Comparison of ENCODE assay signal across 2 cellular contexts in the genomic region with DNA sequence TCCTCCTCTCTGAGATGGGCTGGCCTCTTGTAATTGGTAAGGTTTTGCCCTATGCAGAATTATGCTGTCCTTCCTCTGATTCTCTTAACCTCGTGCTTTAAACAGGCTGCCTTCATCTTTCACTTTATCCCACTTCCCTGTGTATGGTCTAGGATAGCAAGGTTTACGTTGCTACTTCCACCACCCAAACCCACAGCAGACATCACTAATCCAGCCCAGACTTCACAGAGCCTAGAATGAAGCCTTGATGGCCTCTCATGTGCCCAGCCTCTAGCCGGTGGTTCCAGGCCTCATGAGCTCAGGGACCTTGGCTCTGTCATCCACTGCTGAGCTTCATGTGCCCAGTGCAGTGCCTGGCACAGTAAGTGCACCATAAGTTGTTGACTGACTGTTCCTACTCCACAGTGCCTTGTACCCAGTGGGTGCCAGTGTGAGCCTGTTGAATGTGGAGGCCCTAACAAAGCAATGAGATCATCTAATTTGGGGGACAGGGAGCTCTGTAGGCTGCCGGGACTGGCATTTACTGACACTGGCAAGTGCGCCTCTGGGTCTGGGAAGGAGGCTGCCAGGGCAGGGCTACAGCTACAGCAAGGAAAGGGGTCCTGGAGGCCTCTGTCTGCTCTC.
TF ChIP-seq lines count a peak whose summit lies in the region.

No MANE protein-coding gene starts in this region.

TF ChIP-seq in IMR-90, 13 proteins besides CTCF, POLR2A, EP300 and RAD21:
- TF ChIP-seq RFX5 (IDR thresholded peaks at IDR 0.05; ENCODE audit: low read depth, low read length) (no peak), FOS (IDR thresholded peaks at IDR 0.05; ENCODE audit: low read depth, low read length) (no peak), CHD1 (IDR thresholded peaks at IDR 0.05; ENCODE audit: low read depth, low read length) (no peak), RCOR1 (IDR thresholded peaks at IDR 0.05; ENCODE audit: insufficient replicate concordance, low read length) (no peak), MAZ (IDR thresholded peaks at IDR 0.05; ENCODE audit: borderline replicate concordance, low read depth, low read length) (no peak), MXI1 (IDR thresholded peaks at IDR 0.05; ENCODE audit: borderline replicate concordance, low read depth, low read length) (no peak), CEBPB (IDR thresholded peaks at IDR 0.05; ENCODE audit: low read depth, low read length) (no peak), NFE2L2 (IDR thresholded peaks at IDR 0.05; ENCODE audit: low read depth, low read length) (no peak), BHLHE40 (IDR thresholded peaks at IDR 0.05; ENCODE audit: low read depth, low read length) (no peak), SMC3 (IDR thresholded peaks at IDR 0.05; ENCODE audit: low read depth, low read length) (no peak), MAFK (IDR thresholded peaks at IDR 0.05; ENCODE audit: low read depth, low read length) (no peak)
- TF ChIP-seq, protein P1, sequence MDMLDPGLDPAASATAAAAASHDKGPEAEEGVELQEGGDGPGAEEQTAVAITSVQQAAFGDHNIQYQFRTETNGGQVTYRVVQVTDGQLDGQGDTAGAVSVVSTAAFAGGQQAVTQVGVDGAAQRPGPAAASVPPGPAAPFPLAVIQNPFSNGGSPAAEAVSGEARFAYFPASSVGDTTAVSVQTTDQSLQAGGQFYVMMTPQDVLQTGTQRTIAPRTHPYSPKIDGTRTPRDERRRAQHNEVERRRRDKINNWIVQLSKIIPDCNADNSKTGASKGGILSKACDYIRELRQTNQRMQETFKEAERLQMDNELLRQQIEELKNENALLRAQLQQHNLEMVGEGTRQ (IDR thresholded peaks at IDR 0.05; ENCODE audit: low read depth, low read length): no peak
- TF ChIP-seq, protein P2, sequence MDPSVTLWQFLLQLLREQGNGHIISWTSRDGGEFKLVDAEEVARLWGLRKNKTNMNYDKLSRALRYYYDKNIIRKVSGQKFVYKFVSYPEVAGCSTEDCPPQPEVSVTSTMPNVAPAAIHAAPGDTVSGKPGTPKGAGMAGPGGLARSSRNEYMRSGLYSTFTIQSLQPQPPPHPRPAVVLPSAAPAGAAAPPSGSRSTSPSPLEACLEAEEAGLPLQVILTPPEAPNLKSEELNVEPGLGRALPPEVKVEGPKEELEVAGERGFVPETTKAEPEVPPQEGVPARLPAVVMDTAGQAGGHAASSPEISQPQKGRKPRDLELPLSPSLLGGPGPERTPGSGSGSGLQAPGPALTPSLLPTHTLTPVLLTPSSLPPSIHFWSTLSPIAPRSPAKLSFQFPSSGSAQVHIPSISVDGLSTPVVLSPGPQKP (IDR thresholded peaks at IDR 0.05; ENCODE audit: borderline replicate concordance, low read depth, low read length): no peak
TF ChIP-seq in IMR-90: peak in this region for 0.

TF ChIP-seq in K562, 482 proteins besides CTCF, POLR2A, EP300 and RAD21:
- TF ChIP-seq, protein P3, sequence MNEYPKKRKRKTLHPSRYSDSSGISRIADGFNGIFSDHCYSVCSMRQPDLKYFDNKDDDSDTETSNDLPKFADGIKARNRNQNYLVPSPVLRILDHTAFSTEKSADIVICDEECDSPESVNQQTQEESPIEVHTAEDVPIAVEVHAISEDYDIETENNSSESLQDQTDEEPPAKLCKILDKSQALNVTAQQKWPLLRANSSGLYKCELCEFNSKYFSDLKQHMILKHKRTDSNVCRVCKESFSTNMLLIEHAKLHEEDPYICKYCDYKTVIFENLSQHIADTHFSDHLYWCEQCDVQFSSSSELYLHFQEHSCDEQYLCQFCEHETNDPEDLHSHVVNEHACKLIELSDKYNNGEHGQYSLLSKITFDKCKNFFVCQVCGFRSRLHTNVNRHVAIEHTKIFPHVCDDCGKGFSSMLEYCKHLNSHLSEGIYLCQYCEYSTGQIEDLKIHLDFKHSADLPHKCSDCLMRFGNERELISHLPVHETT (CRISPR knock-in tag; conservative IDR thresholded peaks at IDR 0.05 in 1 of 2, IDR thresholded peaks at IDR 0.05 in 1 of 2): no peak
- TF ChIP-seq ZNF23 (CRISPR knock-in tag; IDR thresholded peaks at IDR 0.05): peak; percentile 97
- no peak; the same call in 1 of the 2 replicates for TF ChIP-seq POLR2AphosphoS2 (IDR thresholded peaks at IDR 0.05; ENCODE audit: low read length)
- TF ChIP-seq DNMT1 (IDR thresholded peaks at IDR 0.05): no peak
- TF ChIP-seq GTF2F1 (IDR thresholded peaks at IDR 0.05; ENCODE audit: low read depth, low read length): no peak
- peak; percentile 17 for TF ChIP-seq POLR2B (IDR thresholded peaks at IDR 0.05; ENCODE audit: low read depth, partially characterized antibody)
- TF ChIP-seq, protein P4, sequence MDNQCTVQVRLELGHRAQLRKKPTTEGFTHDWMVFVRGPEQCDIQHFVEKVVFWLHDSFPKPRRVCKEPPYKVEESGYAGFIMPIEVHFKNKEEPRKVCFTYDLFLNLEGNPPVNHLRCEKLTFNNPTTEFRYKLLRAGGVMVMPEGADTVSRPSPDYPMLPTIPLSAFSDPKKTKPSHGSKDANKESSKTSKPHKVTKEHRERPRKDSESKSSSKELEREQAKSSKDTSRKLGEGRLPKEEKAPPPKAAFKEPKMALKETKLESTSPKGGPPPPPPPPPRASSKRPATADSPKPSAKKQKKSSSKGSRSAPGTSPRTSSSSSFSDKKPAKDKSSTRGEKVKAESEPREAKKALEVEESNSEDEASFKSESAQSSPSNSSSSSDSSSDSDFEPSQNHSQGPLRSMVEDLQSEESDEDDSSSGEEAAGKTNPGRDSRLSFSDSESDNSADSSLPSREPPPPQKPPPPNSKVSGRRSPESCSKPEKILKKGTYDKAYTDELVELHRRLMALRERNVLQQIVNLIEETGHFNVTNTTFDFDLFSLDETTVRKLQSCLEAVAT (IDR thresholded peaks at IDR 0.05): peak in 1 of 2 experiments; percentile 89; a peak in 2 of 4 replicates
- TF ChIP-seq, protein P5, sequence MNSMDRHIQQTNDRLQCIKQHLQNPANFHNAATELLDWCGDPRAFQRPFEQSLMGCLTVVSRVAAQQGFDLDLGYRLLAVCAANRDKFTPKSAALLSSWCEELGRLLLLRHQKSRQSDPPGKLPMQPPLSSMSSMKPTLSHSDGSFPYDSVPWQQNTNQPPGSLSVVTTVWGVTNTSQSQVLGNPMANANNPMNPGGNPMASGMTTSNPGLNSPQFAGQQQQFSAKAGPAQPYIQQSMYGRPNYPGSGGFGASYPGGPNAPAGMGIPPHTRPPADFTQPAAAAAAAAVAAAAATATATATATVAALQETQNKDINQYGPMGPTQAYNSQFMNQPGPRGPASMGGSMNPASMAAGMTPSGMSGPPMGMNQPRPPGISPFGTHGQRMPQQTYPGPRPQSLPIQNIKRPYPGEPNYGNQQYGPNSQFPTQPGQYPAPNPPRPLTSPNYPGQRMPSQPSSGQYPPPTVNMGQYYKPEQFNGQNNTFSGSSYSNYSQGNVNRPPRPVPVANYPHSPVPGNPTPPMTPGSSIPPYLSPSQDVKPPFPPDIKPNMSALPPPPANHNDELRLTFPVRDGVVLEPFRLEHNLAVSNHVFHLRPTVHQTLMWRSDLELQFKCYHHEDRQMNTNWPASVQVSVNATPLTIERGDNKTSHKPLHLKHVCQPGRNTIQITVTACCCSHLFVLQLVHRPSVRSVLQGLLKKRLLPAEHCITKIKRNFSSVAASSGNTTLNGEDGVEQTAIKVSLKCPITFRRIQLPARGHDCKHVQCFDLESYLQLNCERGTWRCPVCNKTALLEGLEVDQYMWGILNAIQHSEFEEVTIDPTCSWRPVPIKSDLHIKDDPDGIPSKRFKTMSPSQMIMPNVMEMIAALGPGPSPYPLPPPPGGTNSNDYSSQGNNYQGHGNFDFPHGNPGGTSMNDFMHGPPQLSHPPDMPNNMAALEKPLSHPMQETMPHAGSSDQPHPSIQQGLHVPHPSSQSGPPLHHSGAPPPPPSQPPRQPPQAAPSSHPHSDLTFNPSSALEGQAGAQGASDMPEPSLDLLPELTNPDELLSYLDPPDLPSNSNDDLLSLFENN (IDR thresholded peaks at IDR 0.05; ENCODE audit: low read depth in 2 of 2, low read length in 2 of 2): 0 out of 4 replicates have a peak, but pooled peaks of 1 of the 2 experiments have one; percentile 12
- TF ChIP-seq, protein P6, sequence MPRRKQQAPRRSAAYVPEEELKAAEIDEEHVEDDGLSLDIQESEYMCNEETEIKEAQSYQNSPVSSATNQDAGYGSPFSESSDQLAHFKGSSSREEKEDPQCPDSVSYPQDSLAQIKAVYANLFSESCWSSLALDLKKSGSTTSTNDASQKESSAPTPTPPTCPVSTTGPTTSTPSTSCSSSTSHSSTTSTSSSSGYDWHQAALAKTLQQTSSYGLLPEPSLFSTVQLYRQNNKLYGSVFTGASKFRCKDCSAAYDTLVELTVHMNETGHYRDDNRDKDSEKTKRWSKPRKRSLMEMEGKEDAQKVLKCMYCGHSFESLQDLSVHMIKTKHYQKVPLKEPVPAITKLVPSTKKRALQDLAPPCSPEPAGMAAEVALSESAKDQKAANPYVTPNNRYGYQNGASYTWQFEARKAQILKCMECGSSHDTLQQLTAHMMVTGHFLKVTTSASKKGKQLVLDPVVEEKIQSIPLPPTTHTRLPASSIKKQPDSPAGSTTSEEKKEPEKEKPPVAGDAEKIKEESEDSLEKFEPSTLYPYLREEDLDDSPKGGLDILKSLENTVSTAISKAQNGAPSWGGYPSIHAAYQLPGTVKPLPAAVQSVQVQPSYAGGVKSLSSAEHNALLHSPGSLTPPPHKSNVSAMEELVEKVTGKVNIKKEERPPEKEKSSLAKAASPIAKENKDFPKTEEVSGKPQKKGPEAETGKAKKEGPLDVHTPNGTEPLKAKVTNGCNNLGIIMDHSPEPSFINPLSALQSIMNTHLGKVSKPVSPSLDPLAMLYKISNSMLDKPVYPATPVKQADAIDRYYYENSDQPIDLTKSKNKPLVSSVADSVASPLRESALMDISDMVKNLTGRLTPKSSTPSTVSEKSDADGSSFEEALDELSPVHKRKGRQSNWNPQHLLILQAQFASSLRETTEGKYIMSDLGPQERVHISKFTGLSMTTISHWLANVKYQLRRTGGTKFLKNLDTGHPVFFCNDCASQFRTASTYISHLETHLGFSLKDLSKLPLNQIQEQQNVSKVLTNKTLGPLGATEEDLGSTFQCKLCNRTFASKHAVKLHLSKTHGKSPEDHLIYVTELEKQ (CRISPR knock-in tag; IDR thresholded peaks at IDR 0.05): no peak
- TF ChIP-seq ZNF354B (CRISPR knock-in tag; IDR thresholded peaks at IDR 0.05): no peak
- TF ChIP-seq ZBTB17 (CRISPR knock-in tag; IDR thresholded peaks at IDR 0.05): peak; percentile 95
